In genomic region chr10:124721295-124722052, GRCh38 we compare ENCODE assay signal across 9 cellular contexts. TPM values are rescaled to one million over a fixed set of nuclear protein-coding genes. Genes with fewer than 3 reads are reported as not detected.
DNase-seq lines count a peak whose midpoint lies in the region; ATAC-seq, FAIRE-seq and TF ChIP-seq lines count a peak whose summit lies in the region.
"Had no signal": no experiment of that assay in that cellular context is flagged by ENCODE, and none has a peak within 500 bp of the region (broad histone marks: within the 10 kb centered on the region; RNA-seq: fewer than 3 reads in every experiment).

No MANE protein-coding gene starts in this region.

- no peak for ATAC-seq in activated naive CD4-positive, alpha-beta T cell treated with anti-CD3 and anti-CD28 coated beads, Interleukin-2, amount 50 U/mL, for 72 hours
- ATAC-seq in mucosa of descending colon (peak; percentile 1), GM21360 (IDR thresholded peaks at IDR 0.05; ENCODE audit: unreplicated experiment) (no peak), GM18505 (IDR thresholded peaks at IDR 0.05; ENCODE audit: unreplicated experiment) (no peak)

- no peaks in the 10 kb centered on the region for H3K9me3 Mint-ChIP-seq in activated naive CD4-positive, alpha-beta T cell treated with anti-CD3 and anti-CD28 coated beads, Interleukin-2, amount 50 U/mL, for 24 hours
- no peaks in the 10 kb centered on the region for H3K9me3 Mint-ChIP-seq in activated naive CD4-positive, alpha-beta T cell treated with anti-CD3 and anti-CD28 coated beads, Interleukin-2, amount 50 U/mL, for 72 hours

- WGBS in urinary bladder, result 60% methylated on average over 18 of the region's 18 CpGs

- peak overlapping the region; percentile 20 for H3K4me3 Mint-ChIP-seq in activated naive CD4-positive, alpha-beta T cell treated with anti-CD3 and anti-CD28 coated beads, Interleukin-2, amount 50 U/mL, for 24 hours

- no peaks in the 10 kb centered on the region for H3K27me3 ChIP-seq in bronchial epithelial cell (ENCODE audit: control insufficient read depth, insufficient read depth, low read length)

- H3K4me1 ChIP-seq in mucosa of descending colon (ENCODE audit: low read depth) (peaks cover 72% of the 10 kb centered on the region), urinary bladder (ENCODE audit: insufficient read depth) (peaks cover 3% of the 10 kb centered on the region)

- no peaks in the 10 kb centered on the region for H3K27me3 Mint-ChIP-seq in activated naive CD4-positive, alpha-beta T cell treated with anti-CD3 and anti-CD28 coated beads, Interleukin-2, amount 50 U/mL, for 24 hours

- DNase-seq in activated naive CD4-positive, alpha-beta T cell treated with anti-CD3 and anti-CD28 coated beads, Interleukin-2, amount 50 U/mL, for 72 hours (ENCODE audit: low spot score in 2 of 2), result no peak
- peak; percentile 38 for DNase-seq in bronchial epithelial cell (ENCODE audit: low read depth)
- peak in 2 of 3 donors; percentile 48 to 55 for DNase-seq in mucosa of descending colon
- DNase-seq in activated effector memory CD4-positive, alpha-beta T cell treated with Interleukin-2 at 50 U/mL for 16 hours, result no peak
- DNase-seq: activated naive CD4-positive, alpha-beta T cell treated with anti-CD3 and anti-CD28 coated beads, Interleukin-2, amount 50 U/mL, for 16 hours had no signal

- peak overlapping the region; percentile 42 for H3K27ac ChIP-seq in urinary bladder (ENCODE audit: low read depth)

- intact Hi-C loops in mucosa of descending colon (cut with DNase I, micrococcal nuclease), result no loop called here

- TF ChIP-seq POLR2A in GM18505 (IDR thresholded peaks at IDR 0.05; ENCODE audit: borderline replicate concordance, extremely low read depth, insufficient read depth, insufficient read length), result no peak

- H3K4me3 ChIP-seq in bronchial epithelial cell (ENCODE audit: low read depth, low read length) (no peak overlapping the region), mucosa of descending colon (no peak overlapping the region), urinary bladder (ENCODE audit: low read depth, low read length) (no peak overlapping the region)

- peaks cover 94% of the 10 kb centered on the region for H3K4me1 Mint-ChIP-seq in activated naive CD4-positive, alpha-beta T cell treated with anti-CD3 and anti-CD28 coated beads, Interleukin-2, amount 50 U/mL, for 24 hours

- H3K27ac Mint-ChIP-seq in activated naive CD4-positive, alpha-beta T cell treated with anti-CD3 and anti-CD28 coated beads, Interleukin-2, amount 50 U/mL, for 24 hours, result peak overlapping the region; percentile 81
- H3K27ac Mint-ChIP-seq in activated naive CD4-positive, alpha-beta T cell treated with anti-CD3 and anti-CD28 coated beads, Interleukin-2, amount 50 U/mL, for 72 hours, result peak overlapping the region in 1 of 2 donors; percentile 91

- H3K9me3 ChIP-seq in mucosa of descending colon, result no peaks in the 10 kb centered on the region

- H3K36me3 ChIP-seq in bronchial epithelial cell (ENCODE audit: control insufficient read depth, insufficient read depth, low read length) (peaks cover 2% of the 10 kb centered on the region), mucosa of descending colon (ENCODE audit: low read depth) (no peaks in the 10 kb centered on the region), urinary bladder (ENCODE audit: insufficient read depth) (no peaks in the 10 kb centered on the region)

- FAIRE-seq in bronchial epithelial cell (lab: Jason Lieb, UNC), result no peak

- H3K36me3 Mint-ChIP-seq in activated naive CD4-positive, alpha-beta T cell treated with anti-CD3 and anti-CD28 coated beads, Interleukin-2, amount 50 U/mL, for 24 hours, result peaks cover 1% of the 10 kb centered on the region
- peaks cover 2 to 12% of the 10 kb centered on the region in 2 donors for H3K36me3 Mint-ChIP-seq in activated naive CD4-positive, alpha-beta T cell treated with anti-CD3 and anti-CD28 coated beads, Interleukin-2, amount 50 U/mL, for 72 hours

- TF ChIP-seq CTCF in bronchial epithelial cell (IDR thresholded peaks at IDR 0.05; ENCODE audit: insufficient read depth, low read length, severe bottlenecking), result no peak
- TF ChIP-seq CTCF in mucosa of descending colon (IDR thresholded peaks at IDR 0.05), result no peak

RNA-seq across cellular contexts. Expression of gene FAM53B, which starts 22.7 kb away (rescaled TPM):
- 10 to 100 TPM in 1 of 2 donors, 1 to 10 TPM in 1; 6.1 to 11.8 TPM for total RNA-seq in activated naive CD4-positive, alpha-beta T cell treated with anti-CD3 and anti-CD28 coated beads, Interleukin-2, amount 50 U/mL, for 72 hours
- total RNA-seq in bronchial epithelial cell (19.5 and 23.9 TPM in 2 replicates), mucosa of descending colon (10 to 100 TPM; 37.2 to 48.0 (median 44.2) TPM), urinary bladder (19.8 TPM)
- 15.9 TPM for polyA plus RNA-seq in urinary bladder

Comparison
In these comparisons a context has a peak if more than half of its experiments do, and no peak if none do; other contexts are left out.
1. DNase-seq: peak in bronchial epithelial cell (single experiment) and mucosa of descending colon (2 of 3); none in activated naive CD4-positive, alpha-beta T cell treated with anti-CD3 and anti-CD28 coated beads, Interleukin-2, amount 50 U/mL, for 72 hours (0 of 2) and activated effector memory CD4-positive, alpha-beta T cell treated with Interleukin-2 at 50 U/mL for 16 hours (single experiment).